Comparison of ENCODE assay signal across 19 cellular contexts in genomic region chr6:24891004-24891403, GRCh38. TPM values are rescaled to one million over a fixed set of nuclear protein-coding genes. Genes with fewer than 3 reads are reported as not detected.
DNase-seq lines count a peak whose midpoint lies in the region; ATAC-seq and TF ChIP-seq lines count a peak whose summit lies in the region.
"Had no signal": no experiment of that assay in that cellular context is flagged by ENCODE, and none has a peak within 500 bp of the region (broad histone marks: within the 10 kb centered on the region; RNA-seq: fewer than 3 reads in every experiment).

No MANE protein-coding gene starts in this region.

- intact Hi-C loops in stomach (cut with DNase I; ENCODE audit: low total_unique reads): no loop called here
- intact Hi-C loops in sciatic nerve (cut with DNase I): no loop called here

- no peak for TF ChIP-seq EP300 in stomach (IDR thresholded peaks at IDR 0.05)

- H3K9me3 Mint-ChIP-seq in immature natural killer cell: no peaks in the 10 kb centered on the region
- H3K9me3 Mint-ChIP-seq: neural crest cell had no signal

- no peak for TF ChIP-seq CTCF in stomach (IDR thresholded peaks at IDR 0.05)

- H3K27me3 ChIP-seq in BLaER1 (no peaks in the 10 kb centered on the region), stomach (no peaks in the 10 kb centered on the region)
- H3K27me3 ChIP-seq: sigmoid colon, suprapubic skin had no signal

- 72 to 84% (median 81%) methylated on average over 3 of the region's 3 CpGs for WGBS in stomach, 5 donors

- no peak overlapping the region for H3K4me3 ChIP-seq in BLaER1
- H3K4me3 ChIP-seq in stomach: no peak overlapping the region
- H3K4me3 ChIP-seq: sigmoid colon, suprapubic skin had no signal

- peak overlapping the region; percentile 67 to 95 (median 84) for H3K27ac Mint-ChIP-seq in immature natural killer cell

- peak; percentile 45 for ATAC-seq in GM18502 (IDR thresholded peaks at IDR 0.05; ENCODE audit: poor library complexity, unreplicated experiment)
- ATAC-seq in sciatic nerve: no peak

- DNase-seq in NCI-H69 (lab: John Stamatoyannopoulos, UW): peak; percentile 33
- DNase-seq in immature natural killer cell: no peak
- no peak for DNase-seq in NCI-H128 (lab: John Stamatoyannopoulos, UW; ENCODE audit: unreplicated experiment)
- DNase-seq in stomach: no peak
- no peak for DNase-seq in sciatic nerve (ENCODE audit: low spot score)
- DNase-seq in activated CD8-positive, alpha-beta memory T cell treated with anti-CD3 and anti-CD28 coated beads for 24 hours: no peak
- DNase-seq: activated CD4-positive, CD25-positive, alpha-beta regulatory T cell treated with anti-CD3 and anti-CD28 coated beads, Interleukin-2, amount 50 U/mL, for 72 hours; activated gamma-delta T cell; Caco-2; caudate nucleus; left colon; NCI-H1930; sigmoid colon had no signal

- no peak for TF ChIP-seq POLR2A in stomach (IDR thresholded peaks at IDR 0.05)

- H3K36me3 ChIP-seq in BLaER1: peaks cover 6% of the 10 kb centered on the region; the same call in 1 of the 2 replicates
- no peaks in the 10 kb centered on the region for H3K36me3 ChIP-seq in stomach
- H3K36me3 ChIP-seq: sigmoid colon, suprapubic skin had no signal

- H4K20me1 ChIP-seq in BLaER1: no peaks in the 10 kb centered on the region

- H3K4me2 ChIP-seq in BLaER1: peak overlapping the region; percentile 58
- H3K4me2 ChIP-seq: KMS-11 had no signal

- H3K36me3 Mint-ChIP-seq in immature natural killer cell: peaks cover 0 to 12% (median 0%) of the 10 kb centered on the region in 3 donors

- H3K27me3 Mint-ChIP-seq in immature natural killer cell (ENCODE audit: low read depth in 3 of 3): no peaks in the 10 kb centered on the region

- H3K4me3 Mint-ChIP-seq in immature natural killer cell: peak overlapping the region; percentile 53 to 83 (median 61)
- H3K4me3 Mint-ChIP-seq: neural crest cell had no signal

- H3K9ac ChIP-seq in BLaER1: no peak overlapping the region
- H3K9ac ChIP-seq: KMS-11 had no signal

- no peaks in the 10 kb centered on the region for H3K9me3 ChIP-seq in BLaER1
- H3K9me3 ChIP-seq in stomach: no peaks in the 10 kb centered on the region
- H3K9me3 ChIP-seq: Caco-2, sigmoid colon, suprapubic skin had no signal

- H3K4me1 ChIP-seq in BLaER1 (peaks cover 60% of the 10 kb centered on the region), stomach (no peaks in the 10 kb centered on the region)
- H3K4me1 ChIP-seq: Caco-2, suprapubic skin had no signal

- H3K4me1 Mint-ChIP-seq in immature natural killer cell: peaks cover 90 to 100% of the 10 kb centered on the region in 2 donors

- H3K27ac ChIP-seq in BLaER1 (peak overlapping the region; percentile 59), stomach (peak overlapping the region in 1 of 5 donors; percentile 73)
- H3K27ac ChIP-seq: KMS-11, suprapubic skin had no signal

RNA-seq across cellular contexts. Expression of gene RIPOR2, which starts 44.8 kb away (rescaled TPM):
- 100 to 1,000 TPM; 262 to 392 (median 334) TPM for polyA plus RNA-seq in immature natural killer cell
- total RNA-seq in stomach: 10 to 100 TPM in 3 of 5 donors, 1 to 10 TPM in 1, not detected in 1; 9.4 to 19.3 (median 12.4) TPM
- 1 to 10 TPM; 2.0 to 2.6 (median 2.1) TPM for polyA plus RNA-seq in stomach
- 17.0 TPM for total RNA-seq in sciatic nerve
- total RNA-seq: glomerular endothelial cell had no signal
